Comparison of ENCODE assay signal across 6 cellular contexts in genomic region chr6:8274240-8274639, GRCh38.
"Had no signal": no experiment of that assay in that cellular context is flagged by ENCODE, and none has a peak within 500 bp of the region (broad histone marks: within the 10 kb centered on the region; RNA-seq: fewer than 3 reads in every experiment).

No MANE protein-coding gene starts in this region.

- H3K27ac ChIP-seq: GM23248, HL-60 had no signal

- H3K4me3 ChIP-seq: GM23248, K562 had no signal

- H3K4me3 Mint-ChIP-seq: H9 had no signal

- H3K9ac ChIP-seq: GM23248 had no signal

- DNase-seq: GM23248, H9, HCEC 1CT, IMR-90 had no signal
